ENCODE assay signal across 9 cellular contexts in genomic region chr7:29285451-29285807, GRCh38.
DNase-seq lines count a peak whose midpoint lies in the region; ATAC-seq and TF ChIP-seq lines count a peak whose summit lies in the region.
"Had no signal": no experiment of that assay in that cellular context is flagged by ENCODE, and none has a peak within 500 bp of the region (broad histone marks: within the 10 kb centered on the region; RNA-seq: fewer than 3 reads in every experiment).

No MANE protein-coding gene starts in this region.

- no peaks in the 10 kb centered on the region for H3K9me3 Mint-ChIP-seq in activated CD4-positive, alpha-beta memory T cell treated with anti-CD3 and anti-CD28 coated beads for 36 hours
- H3K9me3 Mint-ChIP-seq: nephron had no signal

- no peaks in the 10 kb centered on the region for H3K36me3 Mint-ChIP-seq in activated CD4-positive, alpha-beta memory T cell treated with anti-CD3 and anti-CD28 coated beads for 36 hours

- no peak for TF ChIP-seq CTCF in GM20000 (IDR thresholded peaks at IDR 0.05; ENCODE audit: extremely low read depth, missing control alignments)

- no peaks in the 10 kb centered on the region for H3K36me3 ChIP-seq in effector memory CD4-positive, alpha-beta T cell (ENCODE audit: control insufficient read depth, insufficient read depth, low read length)

- ATAC-seq in GM21367 (IDR thresholded peaks at IDR 0.05; ENCODE audit: unreplicated experiment) = peak; percentile 63

- no peaks in the 10 kb centered on the region for H3K9me3 ChIP-seq in effector memory CD4-positive, alpha-beta T cell (ENCODE audit: control insufficient read depth, low read length)

- POLR2A ChIA-PET in activated CD4-positive, alpha-beta memory T cell treated with anti-CD3 and anti-CD28 coated beads for 36 hours (lab: Charles Lee) = no interaction called here
- POLR2A ChIA-PET in HEK293T (lab: Yijun Ruan, JAX) = no interaction called here

- CTCF ChIA-PET in activated CD4-positive, alpha-beta memory T cell treated with anti-CD3 and anti-CD28 coated beads for 36 hours (lab: Charles Lee) = no interaction called here
- CTCF ChIA-PET in HEK293T (lab: Yijun Ruan, JAX) = no interaction called here

- H3K27ac Mint-ChIP-seq in activated CD4-positive, alpha-beta memory T cell treated with anti-CD3 and anti-CD28 coated beads for 36 hours = no peak overlapping the region
- H3K27ac Mint-ChIP-seq: nephron had no signal

- intact Hi-C loops in activated CD4-positive, alpha-beta memory T cell treated with anti-CD3 and anti-CD28 coated beads for 36 hours (cut with micrococcal nuclease) = loop anchor here (1.0 to 2.0 kb wide), 4 partner anchors 15 to 172 kb away; no protein-coding TSS in a partner anchor

- no peak overlapping the region for H3K4me3 Mint-ChIP-seq in activated CD4-positive, alpha-beta memory T cell treated with anti-CD3 and anti-CD28 coated beads for 36 hours
- H3K4me3 Mint-ChIP-seq: nephron had no signal

- no peak overlapping the region for H3K27ac ChIP-seq in effector memory CD4-positive, alpha-beta T cell (ENCODE audit: insufficient read depth, low read length, poor library complexity, severe bottlenecking)

- H3K4me1 ChIP-seq in effector memory CD4-positive, alpha-beta T cell (ENCODE audit: control insufficient read depth, insufficient read depth, low read length, poor library complexity, severe bottlenecking) = no peaks in the 10 kb centered on the region

- H3K4me3 ChIP-seq in effector memory CD4-positive, alpha-beta T cell (ENCODE audit: insufficient read depth, low read depth, low read length, poor library complexity, severe bottlenecking) = no peak overlapping the region

- H3K27me3 Mint-ChIP-seq in activated CD4-positive, alpha-beta memory T cell treated with anti-CD3 and anti-CD28 coated beads for 36 hours = peaks cover 15% of the 10 kb centered on the region

- DNase-seq in COLO668 (lab: John Stamatoyannopoulos, UW; ENCODE audit: unreplicated experiment) (peak; percentile 84), KG1 (lab: John Stamatoyannopoulos, UW) (peak; percentile 15), kidney tubule cell (ENCODE audit: low spot score) (peak; percentile 89), HEK293T (ENCODE audit: extremely low spot score) (no peak), GM20000 (ENCODE audit: low spot score) (no peak)
- DNase-seq in activated CD4-positive, alpha-beta memory T cell treated with anti-CD3 and anti-CD28 coated beads for 36 hours = peak; percentile 68
- no peak for DNase-seq in effector memory CD4-positive, alpha-beta T cell

- H3K27me3 ChIP-seq in effector memory CD4-positive, alpha-beta T cell (replicated peaks; ENCODE audit: control insufficient read depth, insufficient read depth, low read length, poor library complexity, severe bottlenecking) = no peaks in the 10 kb centered on the region

- H3K4me1 Mint-ChIP-seq in activated CD4-positive, alpha-beta memory T cell treated with anti-CD3 and anti-CD28 coated beads for 36 hours (ENCODE audit: low read depth) = peaks cover 29% of the 10 kb centered on the region

TF ChIP-seq in HEK293T, 16 proteins besides CTCF, POLR2A, EP300 and RAD21:
- TF ChIP-seq SP1 (IDR thresholded peaks at IDR 0.05) (no peak), LEF1 (IDR thresholded peaks at IDR 0.05; ENCODE audit: borderline replicate concordance) (no peak), CTBP1 (IDR thresholded peaks at IDR 0.05; ENCODE audit: borderline replicate concordance) (no peak), HDGF (IDR thresholded peaks at IDR 0.05; ENCODE audit: borderline replicate concordance) (no peak), ZNF384 (IDR thresholded peaks at IDR 0.05) (no peak), SUZ12 (IDR thresholded peaks at IDR 0.05) (no peak), NFRKB (IDR thresholded peaks at IDR 0.05) (no peak), ARNT (IDR thresholded peaks at IDR 0.05) (no peak), PKNOX1 (IDR thresholded peaks at IDR 0.05) (no peak), FOXM1 (IDR thresholded peaks at IDR 0.05; ENCODE audit: borderline replicate concordance) (no peak), FOXK2 (IDR thresholded peaks at IDR 0.05) (no peak), L3MBTL2 (conservative IDR thresholded peaks at IDR 0.05) (no peak), TARDBP (IDR thresholded peaks at IDR 0.05) (no peak), BHLHE40 (IDR thresholded peaks at IDR 0.05; ENCODE audit: borderline replicate concordance) (no peak), ELF4 (IDR thresholded peaks at IDR 0.05) (no peak), FOXA1 (IDR thresholded peaks at IDR 0.05) (no peak)

Comparison
In these comparisons a context has a peak if more than half of its experiments do, and no peak if none do; other contexts are left out.
1. DNase-seq: peak in COLO668 (single experiment), KG1 (single experiment), activated CD4-positive, alpha-beta memory T cell treated with anti-CD3 and anti-CD28 coated beads for 36 hours (single experiment) and kidney tubule cell (single experiment); none in effector memory CD4-positive, alpha-beta T cell (0 of 3), HEK293T (single experiment) and GM20000 (single experiment).